In genomic region chr19:56146904-56147303, GRCh38 we compare ENCODE assay signal across 16 cellular contexts. TPM values are rescaled to one million over a fixed set of nuclear protein-coding genes. Genes with fewer than 3 reads are reported as not detected.
DNase-seq lines count a peak whose midpoint lies in the region; ATAC-seq and TF ChIP-seq lines count a peak whose summit lies in the region.
"Had no signal": no experiment of that assay in that cellular context is flagged by ENCODE, and none has a peak within 500 bp of the region (broad histone marks: within the 10 kb centered on the region; RNA-seq: fewer than 3 reads in every experiment).

No MANE protein-coding gene starts in this region.

- peak overlapping the region; percentile 23 for H3K27ac ChIP-seq in psoas muscle
- H3K27ac ChIP-seq: BLaER1 had no signal

- peak; percentile 48 for ATAC-seq in stimulated activated naive CD8-positive, alpha-beta T cell treated with anti-CD3 and anti-CD28 coated beads, Interleukin-15, amount 100 ng/mL, for 72 hours
- ATAC-seq in stimulated activated naive CD8-positive, alpha-beta T cell treated with anti-CD3 and anti-CD28 coated beads, Interleukin-15, Interleukin-2, amounts not matched to agents 100 U/mL and 50 U/mL, for 24 hours = no peak
- ATAC-seq in psoas muscle (peak in 3 of 4 donors; percentile 23 to 42 (median 36)), GM19035 (IDR thresholded peaks at IDR 0.05; ENCODE audit: unreplicated experiment) (no peak), HG03439 (IDR thresholded peaks at IDR 0.05; ENCODE audit: unreplicated experiment) (no peak)

- TF ChIP-seq CTCF in glutamatergic neuron (IDR thresholded peaks at IDR 0.05; ENCODE audit: partially characterized antibody, unreplicated experiment) (no peak), psoas muscle (IDR thresholded peaks at IDR 0.05) (no peak)

- H3K4me3 Mint-ChIP-seq in stimulated activated naive CD8-positive, alpha-beta T cell treated with anti-CD3 and anti-CD28 coated beads, Interleukin-15, amount 100 ng/mL, for 72 hours = no peak overlapping the region
- no peak overlapping the region for H3K4me3 Mint-ChIP-seq in glutamatergic neuron (ENCODE audit: unreplicated experiment)
- H3K4me3 Mint-ChIP-seq: CD4-positive, CD25-positive, alpha-beta regulatory T cell; HFFc6; IgD-negative memory B cell had no signal

- H3K27ac Mint-ChIP-seq in stimulated activated naive CD8-positive, alpha-beta T cell treated with anti-CD3 and anti-CD28 coated beads, Interleukin-15, amount 100 ng/mL, for 72 hours = no peak overlapping the region
- H3K27ac Mint-ChIP-seq in glutamatergic neuron (ENCODE audit: unreplicated experiment) = peak overlapping the region; percentile 33
- H3K27ac Mint-ChIP-seq: CD4-positive, CD25-positive, alpha-beta regulatory T cell; HFFc6; IgD-negative memory B cell had no signal

- H3K36me3 Mint-ChIP-seq in glutamatergic neuron (ENCODE audit: unreplicated experiment) = peaks cover 10% of the 10 kb centered on the region

- intact Hi-C loops in psoas muscle (cut with DNase I) = loop anchor here in 1 of 2 donors (5.0 kb wide), 1 partner anchor 40 kb away; no protein-coding TSS in a partner anchor

- H3K27me3 Mint-ChIP-seq in stimulated activated naive CD8-positive, alpha-beta T cell treated with anti-CD3 and anti-CD28 coated beads, Interleukin-15, amount 100 ng/mL, for 72 hours = no peaks in the 10 kb centered on the region
- peaks cover 5% of the 10 kb centered on the region for H3K27me3 Mint-ChIP-seq in glutamatergic neuron (ENCODE audit: unreplicated experiment)
- H3K27me3 Mint-ChIP-seq: CD4-positive, CD25-positive, alpha-beta regulatory T cell; IgD-negative memory B cell had no signal

- peaks cover 31% of the 10 kb centered on the region for H3K4me1 Mint-ChIP-seq in stimulated activated naive CD8-positive, alpha-beta T cell treated with anti-CD3 and anti-CD28 coated beads, Interleukin-15, amount 100 ng/mL, for 72 hours
- H3K4me1 Mint-ChIP-seq in glutamatergic neuron (ENCODE audit: low read depth, unreplicated experiment) = peaks cover 18% of the 10 kb centered on the region

- no peaks in the 10 kb centered on the region for H3K27me3 ChIP-seq in psoas muscle (ENCODE audit: insufficient read depth in 3 of 3, low read length in 2 of 3)
- H3K27me3 ChIP-seq: BLaER1 had no signal

- H3K4me3 ChIP-seq in psoas muscle = no peak overlapping the region
- H3K4me3 ChIP-seq: BLaER1 had no signal

- peaks cover 13% of the 10 kb centered on the region for H3K4me1 ChIP-seq in psoas muscle

- H3K9me3 ChIP-seq in psoas muscle = no peaks in the 10 kb centered on the region
- H3K9me3 ChIP-seq: BLaER1 had no signal

- DNase-seq in stimulated activated naive CD8-positive, alpha-beta T cell treated with anti-CD3 and anti-CD28 coated beads, Interleukin-15, amount 100 ng/mL, for 72 hours = no peak
- no peak for DNase-seq in stimulated activated naive CD8-positive, alpha-beta T cell treated with anti-CD3 and anti-CD28 coated beads, Interleukin-15, Interleukin-2, amounts not matched to agents 100 U/mL and 50 U/mL, for 24 hours
- DNase-seq in glutamatergic neuron (no peak), psoas muscle (no peak), HK-2 (ENCODE audit: unreplicated experiment) (no peak)
- DNase-seq: 8988T; AML-193; CD4-positive, CD25-positive, alpha-beta regulatory T cell; DMS53; HCEC 1CT; HFFc6 had no signal

- no peaks in the 10 kb centered on the region for H3K9me3 Mint-ChIP-seq in stimulated activated naive CD8-positive, alpha-beta T cell treated with anti-CD3 and anti-CD28 coated beads, Interleukin-15, amount 100 ng/mL, for 72 hours
- H3K9me3 Mint-ChIP-seq in glutamatergic neuron (ENCODE audit: unreplicated experiment) = peaks cover 9% of the 10 kb centered on the region
- H3K9me3 Mint-ChIP-seq: CD4-positive, CD25-positive, alpha-beta regulatory T cell; HFFc6 had no signal

- WGBS in psoas muscle, 3 donors = 50 to 64% (median 50%) methylated on average over 19 to 31 of the region's 31 CpGs

- H3K36me3 ChIP-seq in psoas muscle (ENCODE audit: insufficient read depth in 1 of 2, low read depth in 1 of 2) = peaks cover 0 to 16% of the 10 kb centered on the region in 2 donors

RNA-seq across cellular contexts. Expression of gene ZNF444, which starts 5.8 kb away (rescaled TPM):
- total RNA-seq in glutamatergic neuron (ENCODE audit: unreplicated experiment) (56.9 TPM), psoas muscle (10 to 100 TPM; 12.0 to 20.6 (median 16.6) TPM)
- polyA plus RNA-seq in psoas muscle = 10 to 100 TPM; 14.1 to 22.4 (median 14.7) TPM

RNA-seq across cellular contexts. Expression of gene ZNF787, which starts 25.8 kb away (rescaled TPM):
- total RNA-seq in glutamatergic neuron (ENCODE audit: unreplicated experiment) = 59.7 TPM
- total RNA-seq in psoas muscle = 10 to 100 TPM; 33.3 to 62.7 (median 54.2) TPM
- polyA plus RNA-seq in psoas muscle = 10 to 100 TPM; 27.3 to 56.6 (median 49.1) TPM

RNA-seq across cellular contexts. Expression of gene GALP, which starts 28.9 kb away (rescaled TPM):
- total RNA-seq in glutamatergic neuron (ENCODE audit: unreplicated experiment) = not detected
- not detected for total RNA-seq in psoas muscle
- polyA plus RNA-seq in psoas muscle = not detected
- total RNA-seq: CD4-positive, CD25-positive, alpha-beta regulatory T cell; HFFc6 had no signal
- polyA plus RNA-seq: CD4-positive, CD25-positive, alpha-beta regulatory T cell; IgD-negative memory B cell had no signal

RNA-seq across cellular contexts. Expression of gene ZSCAN5B, which starts 50.7 kb away (rescaled TPM):
- total RNA-seq in glutamatergic neuron (ENCODE audit: unreplicated experiment) (not detected), psoas muscle (not detected)
- polyA plus RNA-seq in psoas muscle = under 1 TPM in 1 of 3 donors, not detected in 2; 0.05 TPM
- total RNA-seq: CD4-positive, CD25-positive, alpha-beta regulatory T cell had no signal
- polyA plus RNA-seq: CD4-positive, CD25-positive, alpha-beta regulatory T cell had no signal

RNA-seq across cellular contexts. Expression of gene ZSCAN5C, which starts 55.2 kb away (rescaled TPM):
- total RNA-seq in glutamatergic neuron (ENCODE audit: unreplicated experiment) (0.32 TPM), psoas muscle (not detected)
- not detected for polyA plus RNA-seq in psoas muscle
- total RNA-seq: CD4-positive, CD25-positive, alpha-beta regulatory T cell; H4; HFFc6 had no signal
- polyA plus RNA-seq: CD4-positive, CD25-positive, alpha-beta regulatory T cell; IgD-negative memory B cell had no signal

Comparison
In these comparisons a context has a peak if more than half of its experiments do, and no peak if none do; other contexts are left out.
1. ATAC-seq: peak in stimulated activated naive CD8-positive, alpha-beta T cell treated with anti-CD3 and anti-CD28 coated beads, Interleukin-15, amount 100 ng/mL, for 72 hours (single experiment) and psoas muscle (3 of 4); none in stimulated activated naive CD8-positive, alpha-beta T cell treated with anti-CD3 and anti-CD28 coated beads, Interleukin-15, Interleukin-2, amounts not matched to agents 100 U/mL and 50 U/mL, for 24 hours (single experiment), GM19035 (single experiment) and HG03439 (single experiment).